ENCODE assay signal across 1 cellular context in genomic region chr12:6450091-6450868, GRCh38.
TF ChIP-seq lines count a peak whose summit lies in the region.

No MANE protein-coding gene starts in this region.

TF ChIP-seq in WTC11, 78 proteins besides CTCF, POLR2A, EP300 and RAD21 (continued from another document):
- TF ChIP-seq ZNF532 (CRISPR knock-in tag; IDR thresholded peaks at IDR 0.05; ENCODE audit: borderline replicate concordance) (no peak), GTF2I (CRISPR knock-in tag; conservative IDR thresholded peaks at IDR 0.05) (no peak), MAX (CRISPR knock-in tag; IDR thresholded peaks at IDR 0.05) (no peak), FOXK1 (CRISPR knock-in tag; IDR thresholded peaks at IDR 0.05) (no peak)
